In the genomic region with DNA sequence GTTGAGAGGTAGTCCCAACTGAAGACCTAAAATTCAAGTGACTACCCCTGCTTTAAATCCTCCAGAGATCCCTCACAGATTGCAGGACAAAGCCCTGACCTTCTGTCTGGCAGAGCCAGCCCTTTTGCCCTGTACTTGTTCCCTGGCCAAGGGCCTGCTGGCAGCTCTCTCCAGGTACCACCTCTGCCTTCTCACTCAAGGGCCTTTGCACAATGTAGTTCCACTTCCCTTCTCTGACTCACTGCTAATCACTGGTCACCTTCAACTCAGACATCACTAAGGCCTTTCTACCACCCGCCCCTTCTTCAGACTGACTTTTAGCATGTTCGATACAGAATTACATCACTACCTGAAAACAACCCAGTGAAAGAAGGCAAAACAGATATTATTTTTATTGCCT, we compare ENCODE assay signal across 24 cellular contexts.
"Had no signal": no experiment of that assay in that cellular context is flagged by ENCODE, and none has a peak within 500 bp of the region (broad histone marks: within the 10 kb centered on the region; RNA-seq: fewer than 3 reads in every experiment).

No MANE protein-coding gene starts in this region.

- H3K36me3 ChIP-seq: neutrophil, pancreas, prostate gland, right lobe of liver, sigmoid colon, stomach, thoracic aorta, tibial artery, transverse colon, upper lobe of right lung, uterus had no signal

- H3K27me3 ChIP-seq: neutrophil, pancreas, right lobe of liver, sigmoid colon, stomach, tibial artery, transverse colon, upper lobe of right lung, uterus had no signal

- H3K27ac ChIP-seq: neutrophil, pancreas, prostate gland, right lobe of liver, sigmoid colon, stomach, thoracic aorta, tibial artery, transverse colon, upper lobe of right lung, uterus had no signal

- H3K9me3 ChIP-seq: neutrophil, pancreas, prostate gland, right lobe of liver, stomach, thoracic aorta, tibial artery, transverse colon, upper lobe of right lung, uterus had no signal

- H3K4me1 ChIP-seq: pancreas, prostate gland, right lobe of liver, sigmoid colon, stomach, tibial artery, transverse colon, upper lobe of right lung, uterus had no signal

- H3K4me3 ChIP-seq: pancreas, prostate gland, right lobe of liver, sigmoid colon, stomach, thoracic aorta, tibial artery, transverse colon, upper lobe of right lung, uterus had no signal

- ATAC-seq: naive thymus-derived CD8-positive, alpha-beta T cell; natural killer cell treated with Interleukin-12 subunit alpha and Interleukin-12 subunit beta and Interleukin-15 and Interleukin-18, amount 100 ng/mL, for 72 hours; pancreas; right cardiac atrium; stimulated activated effector memory CD8-positive, alpha-beta T cell treated with anti-CD3 and anti-CD28 coated beads, Interleukin-12 subunit alpha, Interleukin-12 subunit beta, amount 100 ng/mL, for 72 hours; stimulated activated naive B cell treated with anti-CD40 and anti-IgM and Interleukin-4, amounts not matched to agents 10 μg/mL and 1 μg/mL and 100 μg/mL, for 72 hours; upper lobe of right lung had no signal

- DNase-seq: naive thymus-derived CD8-positive, alpha-beta T cell; nephron progenitor cell; nucleus accumbens; pancreas; right cardiac atrium; right lobe of liver; sigmoid colon; small intestine; stimulated activated CD4-positive, alpha-beta T cell treated with anti-CD3 and anti-CD28 coated beads, Interleukin-15, amount 100 ng/mL, for 24 hours; stimulated activated CD4-positive, alpha-beta T cell treated with anti-CD3 and anti-CD28 coated beads, Interleukin-2, amount 100 ng/mL, for 24 hours; stimulated activated CD4-positive, alpha-beta T cell treated with anti-CD3 and anti-CD28 coated beads, Interleukin-2, amount 100 ng/mL, for 48 hours; stimulated activated CD4-positive, alpha-beta T cell treated with anti-CD3 and anti-CD28 coated beads, Interleukin-4, amount 100 ng/mL, for 24 hours; stimulated activated naive B cell treated with anti-CD40 and anti-IgM and Interleukin-4, amounts not matched to agents 10 μg/mL and 1 μg/mL and 100 μg/mL, for 72 hours; stimulated activated naive CD4-positive, alpha-beta T cell treated with Interleukin-2 at 50 U/mL for 16 hours; stomach; tibial artery; transverse colon; upper lobe of right lung; uterus had no signal
